Comparison of ENCODE assay signal across 12 cellular contexts in genomic region chr1:26790551-26790953, GRCh38. TPM values are rescaled to one million over a fixed set of nuclear protein-coding genes. Genes with fewer than 3 reads are reported as not detected.
A peak's percentile ranks its signal among the peaks of the same experiment; 100 is the strongest.
DNase-seq lines count a peak whose midpoint lies in the region; ATAC-seq and TF ChIP-seq lines count a peak whose summit lies in the region.
"Had no signal": no experiment of that assay in that cellular context is flagged by ENCODE, and none has a peak within 500 bp of the region (broad histone marks: within the 10 kb centered on the region; RNA-seq: fewer than 3 reads in every experiment).

No MANE protein-coding gene starts in this region.

- H3K27me3 ChIP-seq in Panc1 (ENCODE audit: control insufficient read depth, insufficient read depth, low read length) (no peaks in the 10 kb centered on the region), adipocyte (replicated peaks; ENCODE audit: control insufficient read depth, insufficient read depth, low read length) (no peaks in the 10 kb centered on the region)

- in situ Hi-C loops in Panc1 (cut with HindIII; ENCODE audit: low pct_unique_long_range_greater_than_20kb, low sequenced_read_pairs), result no loop called here

- CTCF ChIA-PET in Panc1 (lab: Charles Lee) (interaction anchor here (0.6 to 0.7 kb wide), 4 partner anchors 122 to 528 kb away, joined by 3 to 4 read pairs (median 4); no protein-coding TSS in a partner anchor), OCI-LY7 (lab: Charles Lee; ENCODE audit: unreplicated experiment) (interaction anchor here (1.0 to 2.3 kb wide), 3 partner anchors 113 to 189 kb away, joined by 3 to 12 read pairs (median 9); no protein-coding TSS in a partner anchor)

- H3K9me3 ChIP-seq in Panc1 (ENCODE audit: control insufficient read depth, insufficient read depth, low read depth, low read length), result no peaks in the 10 kb centered on the region
- no peaks in the 10 kb centered on the region for H3K9me3 ChIP-seq in adipocyte (ENCODE audit: control insufficient read depth, low read length)
- no peaks in the 10 kb centered on the region for H3K9me3 ChIP-seq in OCI-LY7 (ENCODE audit: low read length)
- H3K9me3 ChIP-seq: lower lobe of right lung had no signal

- peak overlapping the region; percentile 34; the same call in 1 of the 2 replicates for H3K27ac ChIP-seq in Panc1 (ENCODE audit: low read length)
- H3K27ac ChIP-seq in OCI-LY7 (ENCODE audit: low read depth, low read length, poor library complexity, severe bottlenecking), result no peak overlapping the region
- H3K27ac ChIP-seq: lower lobe of right lung had no signal

- no peaks in the 10 kb centered on the region; the same call in 1 of the 2 replicates for H3K36me3 ChIP-seq in Panc1 (ENCODE audit: control insufficient read depth, insufficient read depth, low read length)
- H3K36me3 ChIP-seq in adipocyte (ENCODE audit: control insufficient read depth, insufficient read depth, low read length, severe bottlenecking), result peaks cover 15% of the 10 kb centered on the region
- peaks cover 10% of the 10 kb centered on the region; the same call in 1 of the 2 replicates for H3K36me3 ChIP-seq in OCI-LY7 (ENCODE audit: insufficient read depth, low read length)

- ATAC-seq in Panc1, result no peak
- no peak for ATAC-seq in GM21529 (IDR thresholded peaks at IDR 0.05; ENCODE audit: unreplicated experiment)
- ATAC-seq: lower lobe of right lung had no signal

- peak overlapping the region; percentile 27 for H3K9ac ChIP-seq in adipocyte (ENCODE audit: low read length)

- BruUV-seq in Panc1 (replicated peaks; lab: Mats Ljungman, UMichigan) (no TSS peak), OCI-LY7 (replicated peaks; lab: Mats Ljungman, UMichigan) (no TSS peak)

- H3K4me2 ChIP-seq in OCI-LY7 (ENCODE audit: low read length), result no peak overlapping the region

- no peaks in the 10 kb centered on the region for H3K79me2 ChIP-seq in OCI-LY7 (ENCODE audit: insufficient read depth, low read depth, low read length)

- H3K4me1 ChIP-seq in Panc1 (ENCODE audit: control insufficient read depth, insufficient read depth, low read length), result peaks cover 39% of the 10 kb centered on the region
- H3K4me1 ChIP-seq in adipocyte (ENCODE audit: control insufficient read depth, insufficient read depth, low read length), result peaks cover 67% of the 10 kb centered on the region
- H3K4me1 ChIP-seq in OCI-LY7 (ENCODE audit: insufficient read depth, low read length, poor library complexity, severe bottlenecking), result peaks cover 54% of the 10 kb centered on the region

- no peak overlapping the region for H3K4me3 ChIP-seq in AG10803 (ENCODE audit: low read length)
- no peak overlapping the region for H3K4me3 ChIP-seq in Panc1 (ENCODE audit: low read depth in 2 of 2, low read length in 2 of 2)
- H3K4me3 ChIP-seq in adipocyte (ENCODE audit: low read length), result no peak overlapping the region
- H3K4me3 ChIP-seq in OCI-LY7 (ENCODE audit: low read depth, low read length, poor library complexity, severe bottlenecking), result no peak overlapping the region
- H3K4me3 ChIP-seq: lower lobe of right lung had no signal

- H4K20me1 ChIP-seq in OCI-LY7 (ENCODE audit: insufficient read depth, low read length), result no peaks in the 10 kb centered on the region

- TF ChIP-seq CTCF in AG10803 (conservative IDR thresholded peaks at IDR 0.05; ENCODE audit: low read length) (no peak), Panc1 (IDR thresholded peaks at IDR 0.05) (no peak), OCI-LY7 (conservative IDR thresholded peaks at IDR 0.05; ENCODE audit: low read length) (no peak)

- POLR2A ChIA-PET in Panc1 (lab: Charles Lee), result interaction anchor here (0.7 kb wide), 1 partner anchor 91 kb away, joined by 4 read pairs; no protein-coding TSS in a partner anchor
- POLR2A ChIA-PET in OCI-LY7 (lab: Charles Lee), result interaction anchor here (0.6 to 5.1 kb wide), 6 partner anchors 10 to 191 kb away, joined by 3 to 36 read pairs (median 4); no protein-coding TSS in a partner anchor

- intact Hi-C loops in Panc1 (cut with micrococcal nuclease; ENCODE audit: unreplicated experiment), result no loop called here
- intact Hi-C loops in OCI-LY7 (cut with micrococcal nuclease; ENCODE audit: unreplicated experiment), result no loop called here

- H2AFZ ChIP-seq in OCI-LY7 (ENCODE audit: low read length), result no peak overlapping the region

- no peaks in the 10 kb centered on the region for H3K9me2 ChIP-seq in OCI-LY7 (ENCODE audit: insufficient read depth, low read length)

- DNase-seq in AG10803 (ENCODE audit: low read depth) (peak; percentile 22), Daoy (ENCODE audit: low read depth) (peak; percentile 33), Panc1 (ENCODE audit: low read depth, low spot score) (no peak), adipocyte (ENCODE audit: low read depth) (no peak), NK-92 (lab: John Stamatoyannopoulos, UW; ENCODE audit: unreplicated experiment) (no peak), OCI-LY7 (ENCODE audit: low spot score) (no peak), DMS 273 (lab: John Stamatoyannopoulos, UW; ENCODE audit: unreplicated experiment) (no peak)
- DNase-seq: Calu3, lower lobe of right lung, NCI-H1930, occipital lobe had no signal

RNA-seq across cellular contexts. Expression of gene PIGV, which starts 2.8 kb away (rescaled TPM):
- 7.9 and 9.0 TPM in 2 replicates for total RNA-seq in Daoy (2014; rRNA removed; shearing (Covaris generic))
- total RNA-seq in Panc1 (2021; ENCODE audit: unreplicated experiment), result 20.1 TPM
- polyA plus RNA-seq in Panc1 (2012; ENCODE audit: insufficient read length), result 20.2 TPM
- 8.2 and 10.3 TPM in 2 replicates for total RNA-seq in OCI-LY7 (2014; rRNA removed; shearing (Covaris generic))
- 15.2 and 18.0 TPM in 2 replicates for total RNA-seq in OCI-LY7 (2022)

RNA-seq across cellular contexts. Expression of gene ZDHHC18, which starts 35.9 kb away (rescaled TPM):
- total RNA-seq in Daoy (2014; rRNA removed; shearing (Covaris generic)), result 10.7 and 13.9 TPM in 2 replicates
- total RNA-seq in Panc1 (2021; ENCODE audit: unreplicated experiment) (45.4 TPM), OCI-LY7 (2022) (17.1 and 18.2 TPM in 2 replicates)
- polyA plus RNA-seq in Panc1 (2012; ENCODE audit: insufficient read length), result 66.3 TPM
- total RNA-seq in OCI-LY7 (2014; rRNA removed; shearing (Covaris generic)), result 8.0 and 19.5 TPM in 2 replicates

Comparison
In these comparisons a context has a peak if more than half of its experiments do, and no peak if none do; other contexts are left out.
1. DNase-seq: peak in AG10803 (single experiment) and Daoy (single experiment); none in Panc1 (single experiment), adipocyte (single experiment), NK-92 (single experiment), OCI-LY7 (single experiment) and DMS 273 (single experiment).